In the genomic region with DNA sequence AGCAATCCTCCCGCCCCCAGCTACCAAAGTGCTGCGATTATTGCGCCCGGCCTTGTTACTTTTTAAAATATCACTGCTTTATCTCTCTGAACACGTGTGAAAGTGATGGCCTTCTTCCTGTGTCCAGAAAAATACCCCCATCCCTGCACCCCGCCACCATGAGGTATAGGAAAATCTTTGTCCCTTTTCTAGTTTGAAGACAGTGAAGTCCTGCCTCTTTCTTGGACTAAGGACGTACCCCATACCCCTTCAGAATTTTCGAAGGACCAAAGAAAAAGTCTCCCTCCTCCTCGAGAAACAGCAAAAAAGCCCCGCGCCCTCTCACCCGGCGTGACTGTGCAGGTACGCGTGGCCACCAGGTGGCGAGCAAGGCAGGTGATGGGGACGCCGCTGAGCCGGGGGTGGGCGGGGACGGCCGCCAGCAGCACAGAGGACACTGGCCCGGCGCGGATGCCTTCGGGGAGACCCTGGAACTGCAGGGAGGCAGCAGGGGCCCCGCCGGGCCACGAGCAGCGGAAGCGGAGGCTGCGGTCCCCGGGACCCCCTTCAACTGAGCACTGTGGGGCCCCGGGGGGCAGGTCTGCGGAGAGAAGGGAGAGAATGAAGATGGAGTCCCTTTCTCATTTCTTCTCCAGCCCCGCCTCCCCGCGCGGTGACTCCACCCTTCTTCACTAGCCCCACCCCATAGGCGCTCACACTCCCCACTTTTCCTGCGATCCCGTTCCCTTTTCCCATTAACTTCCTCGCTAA, we compare ENCODE assay signal across 1 cellular context.
A peak's percentile ranks its signal among the peaks of the same experiment; 100 is the strongest.
TF ChIP-seq lines count a peak whose summit lies in the region.

No MANE protein-coding gene starts in this region.

TF ChIP-seq in GM12878, 131 proteins besides CTCF, POLR2A, EP300 and RAD21:
- TF ChIP-seq YY1 (IDR thresholded peaks at IDR 0.05; ENCODE audit: low read depth, low read length) (peak; percentile 79; the same call in 1 of the 2 replicates), EGR1 (IDR thresholded peaks at IDR 0.05; ENCODE audit: borderline replicate concordance in 1 of 2, low read depth in 2 of 2, low read length in 2 of 2) (peak in 1 of 2 experiments; percentile 51; a peak in 1 of 3 replicates), PAX5 (IDR thresholded peaks at IDR 0.05; ENCODE audit: borderline replicate concordance, low read depth, low read length) (0 out of 2 replicates have a peak, but pooled peaks have one; percentile 12), SMC3 (IDR thresholded peaks at IDR 0.05; ENCODE audit: borderline replicate concordance, low read length) (peak; percentile 86), BHLHE40 (IDR thresholded peaks at IDR 0.05; ENCODE audit: borderline replicate concordance in 1 of 2, low read depth in 2 of 2, low read length in 1 of 2) (peak in 1 of 2 experiments; percentile 48; a peak in 2 of 4 replicates), NFXL1 (IDR thresholded peaks at IDR 0.05; ENCODE audit: borderline replicate concordance) (no peak), SMARCA5 (IDR thresholded peaks at IDR 0.05) (peak; percentile 50; the same call in 1 of the 2 replicates), CREM (IDR thresholded peaks at IDR 0.05; ENCODE audit: low read depth) (peak; percentile 49; the same call in 1 of the 2 replicates), NBN (IDR thresholded peaks at IDR 0.05) (no peak), SP1 (IDR thresholded peaks at IDR 0.05; ENCODE audit: low read depth, low read length) (peak; percentile 46), TCF3 (IDR thresholded peaks at IDR 0.05; ENCODE audit: borderline replicate concordance, insufficient read depth, low read depth, low read length) (no peak)
